ENCODE assay signal across 1 cellular context in genomic region chr3:178284180-178284579, GRCh38.
TF ChIP-seq lines count a peak whose summit lies in the region.

No MANE protein-coding gene starts in this region.

TF ChIP-seq in GM23338, 12 proteins besides CTCF, POLR2A, EP300 and RAD21 (continued from another document):
- TF ChIP-seq ZNF462 (CRISPR knock-in tag; IDR thresholded peaks at IDR 0.05), result no peak
- TF ChIP-seq ETS1 (IDR thresholded peaks at IDR 0.05), result no peak
- no peak for TF ChIP-seq ZNF114 (CRISPR knock-in tag; IDR thresholded peaks at IDR 0.05)
